8 cellular contexts compared by ENCODE assay signal in genomic region chr11:120248551-120249278, GRCh38. TPM values are rescaled to one million over a fixed set of nuclear protein-coding genes. Genes with fewer than 3 reads are reported as not detected.
DNase-seq lines count a peak whose midpoint lies in the region; ATAC-seq and TF ChIP-seq lines count a peak whose summit lies in the region.

No MANE protein-coding gene starts in this region.

- no peak overlapping the region for H3K27ac ChIP-seq in PC-9
- no peak overlapping the region for H3K27ac ChIP-seq in lower lobe of right lung
- no peak overlapping the region for H3K27ac ChIP-seq in colonic mucosa

- H3K4me3 ChIP-seq in PC-9 (no peak overlapping the region), kidney epithelial cell (ENCODE audit: low read depth, low read length) (no peak overlapping the region), lower lobe of right lung (no peak overlapping the region), colonic mucosa (no peak overlapping the region)

- TF ChIP-seq CTCF in PC-9 (conservative IDR thresholded peaks at IDR 0.05) (no peak), kidney epithelial cell (IDR thresholded peaks at IDR 0.05; ENCODE audit: insufficient read depth, low read length, poor library complexity, severe bottlenecking) (no peak), lower lobe of right lung (IDR thresholded peaks at IDR 0.05) (no peak), colonic mucosa (IDR thresholded peaks at IDR 0.05) (no peak)

- no peaks in the 10 kb centered on the region for H3K9me2 ChIP-seq in PC-9 (ENCODE audit: insufficient read depth)

- POLR2A ChIA-PET in PC-9 (lab: Charles Lee; ENCODE audit: unreplicated experiment), result no interaction called here

- H3K36me3 ChIP-seq in PC-9 (ENCODE audit: low read depth) (no peaks in the 10 kb centered on the region), kidney epithelial cell (ENCODE audit: control insufficient read depth, insufficient read depth, low read length) (no peaks in the 10 kb centered on the region), lower lobe of right lung (no peaks in the 10 kb centered on the region), colonic mucosa (no peaks in the 10 kb centered on the region)

- H3K79me2 ChIP-seq in PC-9 (ENCODE audit: low read depth), result no peaks in the 10 kb centered on the region

- intact Hi-C loops in PC-9 (cut with micrococcal nuclease; ENCODE audit: unreplicated experiment) (no loop called here), lower lobe of right lung (cut with DNase I) (loop anchor here (10.0 kb wide), 1 partner anchor 56 kb away; no protein-coding TSS in a partner anchor), colonic mucosa (cut with DNase I) (no loop called here)

- H3F3A ChIP-seq in PC-9 (ENCODE audit: insufficient read depth, low read depth), result peaks cover 13% of the 10 kb centered on the region

- no peak overlapping the region for H2AFZ ChIP-seq in PC-9

- CTCF ChIA-PET in PC-9 (lab: Charles Lee), result interaction anchor here (1.0 kb wide), 1 partner anchor 13 kb away, joined by 5 read pairs; no protein-coding TSS in a partner anchor

- peaks cover 5% of the 10 kb centered on the region; the same call in 1 of the 2 replicates for H3K27me3 ChIP-seq in PC-9 (ENCODE audit: insufficient read depth, low read depth)
- H3K27me3 ChIP-seq in kidney epithelial cell (ENCODE audit: control insufficient read depth, insufficient read depth, low read length), result peaks cover 3% of the 10 kb centered on the region
- peaks cover 43% of the 10 kb centered on the region for H3K27me3 ChIP-seq in lower lobe of right lung (ENCODE audit: low read depth)
- no peaks in the 10 kb centered on the region for H3K27me3 ChIP-seq in colonic mucosa

- peak overlapping the region; percentile 40 for H3K4me2 ChIP-seq in PC-9

- H3K9me3 ChIP-seq in PC-9 (ENCODE audit: insufficient read depth, low read depth), result no peaks in the 10 kb centered on the region
- no peaks in the 10 kb centered on the region for H3K9me3 ChIP-seq in lower lobe of right lung
- H3K9me3 ChIP-seq in colonic mucosa, result no peaks in the 10 kb centered on the region

- BruUV-seq in PC-9 (replicated peaks; lab: Mats Ljungman, UMichigan), result no TSS peak

- DNase-seq in PC-9 (peak in 1 of 2 experiments; percentile 87), kidney epithelial cell (ENCODE audit: low read depth) (peak; percentile 71), GM19238 (ENCODE audit: insufficient read length, low spot score) (no peak), lower lobe of right lung (no peak), colonic mucosa (no peak)
- DNase-seq in stimulated activated CD4-positive, alpha-beta T cell treated with anti-CD3 and anti-CD28 coated beads, Interleukin-2, amount 100 ng/mL, for 24 hours, result no peak

- no peak overlapping the region for H3K9ac ChIP-seq in colonic mucosa (ENCODE audit: low read depth in 2 of 2, low read length in 2 of 2)

- peak; percentile 39 for ATAC-seq in GM18520 (IDR thresholded peaks at IDR 0.05; ENCODE audit: unreplicated experiment)
- ATAC-seq in HG02840 (IDR thresholded peaks at IDR 0.05; ENCODE audit: low FRiP score, unreplicated experiment), result peak; percentile 47
- no peak for ATAC-seq in lower lobe of right lung

- no peaks in the 10 kb centered on the region for H4K20me1 ChIP-seq in PC-9 (ENCODE audit: insufficient read depth)

- peaks cover 15% of the 10 kb centered on the region for H3K4me1 ChIP-seq in PC-9 (replicated peaks; ENCODE audit: insufficient read depth)
- no peaks in the 10 kb centered on the region for H3K4me1 ChIP-seq in lower lobe of right lung
- H3K4me1 ChIP-seq in colonic mucosa, result no peaks in the 10 kb centered on the region

RNA-seq across cellular contexts. Expression of gene POU2F3, which starts 8.8 kb away (rescaled TPM):
- total RNA-seq in PC-9 (2021) (2.3 and 2.9 TPM in 2 replicates), kidney epithelial cell (0.14 and 1.1 TPM in 2 replicates), lower lobe of right lung (4.6 TPM), colonic mucosa (1 to 10 TPM in 1 of 2 donors, under 1 TPM in 1; 0.77 to 1.5 TPM)

RNA-seq across cellular contexts. Expression of gene OAF, which starts 37.9 kb away (rescaled TPM):
- total RNA-seq in PC-9 (2021) (45.6 and 66.1 TPM in 2 replicates), kidney epithelial cell (45.2 and 45.5 TPM in 2 replicates), lower lobe of right lung (17.8 TPM), colonic mucosa (100 to 1,000 TPM; 142 to 152 TPM)

Comparison
In these comparisons a context has a peak if more than half of its experiments do, and no peak if none do; other contexts are left out.
1. ATAC-seq: peak in GM18520 (single experiment) and HG02840 (single experiment); none in lower lobe of right lung (0 of 2).